ENCODE assay signal across 8 cellular contexts in genomic region chr15:69679623-69680228, GRCh38.
DNase-seq lines count a peak whose midpoint lies in the region; ATAC-seq, FAIRE-seq and TF ChIP-seq lines count a peak whose summit lies in the region.
"Had no signal": no experiment of that assay in that cellular context is flagged by ENCODE, and none has a peak within 500 bp of the region (broad histone marks: within the 10 kb centered on the region; RNA-seq: fewer than 3 reads in every experiment).

No MANE protein-coding gene starts in this region.

- no peak overlapping the region for H3K27ac ChIP-seq in breast epithelium
- H3K27ac ChIP-seq: heart left ventricle had no signal

- H3K4me3 ChIP-seq in breast epithelium = no peak overlapping the region
- H3K4me3 ChIP-seq: heart left ventricle had no signal

- no peaks in the 10 kb centered on the region for H3K36me3 ChIP-seq in breast epithelium
- H3K36me3 ChIP-seq: heart left ventricle had no signal

- DNase-seq in GM19239 (ENCODE audit: insufficient read length, low spot score) (peak; percentile 24), head of caudate nucleus (no peak), T1000 (lab: John Stamatoyannopoulos, UW) (no peak), breast epithelium (ENCODE audit: low spot score in 2 of 2) (no peak)
- peak; percentile 14 to 15 for DNase-seq in activated CD4-positive, alpha-beta T cell treated with anti-CD3 and anti-CD28 coated beads, Interleukin-2, amount 50 U/mL, for 24 hours (ENCODE audit: low read depth in 1 of 2, low spot score in 1 of 2)
- peak; percentile 60 to 66 for DNase-seq in stimulated activated CD8-positive, alpha-beta memory T cell treated with anti-CD3 and anti-CD28 coated beads, Interleukin-15, amount 100 ng/mL, for 48 hours (ENCODE audit: low read depth in 2 of 2)
- DNase-seq: heart left ventricle had no signal

- intact Hi-C loops in head of caudate nucleus (cut with DNase I) (no loop called here), breast epithelium (cut with DNase I; ENCODE audit: low total_unique reads) (no loop called here)

- TF ChIP-seq CTCF in breast epithelium (IDR thresholded peaks at IDR 0.05) = no peak

- ATAC-seq in HG02840 (IDR thresholded peaks at IDR 0.05; ENCODE audit: low FRiP score, unreplicated experiment) = peak; percentile 91
- ATAC-seq: heart left ventricle had no signal

- no peaks in the 10 kb centered on the region for H3K27me3 ChIP-seq in breast epithelium

- peaks cover 6 to 14% of the 10 kb centered on the region in 2 donors for H3K9me3 ChIP-seq in breast epithelium

- FAIRE-seq in GM19239 (lab: Jason Lieb, UNC) = peak; percentile 89

- no peak for TF ChIP-seq POLR2A in breast epithelium (IDR thresholded peaks at IDR 0.05)

- no peaks in the 10 kb centered on the region for H3K4me1 ChIP-seq in breast epithelium
- H3K4me1 ChIP-seq: heart left ventricle had no signal

Comparison
In these comparisons a context has a peak if more than half of its experiments do, and no peak if none do; other contexts are left out.
1. DNase-seq: peak in GM19239 (single experiment), activated CD4-positive, alpha-beta T cell treated with anti-CD3 and anti-CD28 coated beads, Interleukin-2, amount 50 U/mL, for 24 hours (2 of 2) and stimulated activated CD8-positive, alpha-beta memory T cell treated with anti-CD3 and anti-CD28 coated beads, Interleukin-15, amount 100 ng/mL, for 48 hours (2 of 2); none in head of caudate nucleus (0 of 42), T1000 (single experiment) and breast epithelium (0 of 2).